In genomic region chr2:71700880-71701397, GRCh38 we compare ENCODE assay signal across 11 cellular contexts.
A peak's percentile ranks its signal among the peaks of the same experiment; 100 is the strongest.
DNase-seq lines count a peak whose midpoint lies in the region; ATAC-seq and TF ChIP-seq lines count a peak whose summit lies in the region.
"Had no signal": no experiment of that assay in that cellular context is flagged by ENCODE, and none has a peak within 500 bp of the region (broad histone marks: within the 10 kb centered on the region; RNA-seq: fewer than 3 reads in every experiment).

No MANE protein-coding gene starts in this region.

- H3K27me3 ChIP-seq in adrenal gland, result no peaks in the 10 kb centered on the region
- H3K27me3 ChIP-seq in neuronal stem cell (ENCODE audit: control insufficient read depth in 3 of 3, insufficient read depth in 3 of 3, low read depth in 1 of 3, low read length in 3 of 3), result no peaks in the 10 kb centered on the region

- no peak overlapping the region for H2BK5ac ChIP-seq in neuronal stem cell (ENCODE audit: low read length)

- H2BK120ac ChIP-seq in neuronal stem cell (ENCODE audit: low read depth, low read length), result peak overlapping the region; percentile 7

- no peak overlapping the region for H3K14ac ChIP-seq in neuronal stem cell (ENCODE audit: low read length)

- no peak overlapping the region for H4K91ac ChIP-seq in neuronal stem cell (ENCODE audit: low read depth, low read length, poor library complexity)

- no peak overlapping the region for H3K23ac ChIP-seq in neuronal stem cell (ENCODE audit: low read depth, low read length, poor library complexity)

- H3K9ac ChIP-seq in neuronal stem cell (ENCODE audit: low read depth, low read length, poor library complexity), result no peak overlapping the region

- intact Hi-C loops in adrenal gland (cut with DNase I) (no loop called here), Right ventricle myocardium superior (cut with DNase I) (loop anchor here (10.0 kb wide), 1 partner anchor 94 kb away; no protein-coding TSS in a partner anchor)

- peak overlapping the region; percentile 13 for H3K4me2 ChIP-seq in neuronal stem cell (ENCODE audit: insufficient read depth, low read length, poor library complexity, severe bottlenecking)

- H3K4ac ChIP-seq in neuronal stem cell (ENCODE audit: low read length), result no peak overlapping the region

- 70 to 92% (median 78%) methylated on average over 4 to 13 of the region's 13 CpGs for WGBS in adrenal gland, 4 donors
- whole genome bisulfite sequencing in neuronal stem cell (ENCODE audit: extremely low coverage in 2 of 2, insufficient read length in 2 of 2, insufficient replicate concordance in 1 of 2), 2 donors, result no CpG with 5 or more reads among the region's 13 CpGs

- H2BK15ac ChIP-seq in neuronal stem cell (ENCODE audit: low read length), result peak overlapping the region; percentile 30

- H3K27ac ChIP-seq in adrenal gland (peak overlapping the region in 1 of 5 donors; percentile 61), neuronal stem cell (replicated peaks; ENCODE audit: low read length) (peak overlapping the region; percentile 54)

- no peak for TF ChIP-seq CTCF in adrenal gland (IDR thresholded peaks at IDR 0.05)

- H2AFZ ChIP-seq in neuronal stem cell (ENCODE audit: low read length), result peak overlapping the region; percentile 73

- no peaks in the 10 kb centered on the region for H3K79me1 ChIP-seq in neuronal stem cell (ENCODE audit: low read depth, low read length)

- ATAC-seq in Right ventricle myocardium superior (ENCODE audit: poor library complexity) (peak; percentile 91), GM18907 (IDR thresholded peaks at IDR 0.05; ENCODE audit: unreplicated experiment) (no peak), HG03039 (IDR thresholded peaks at IDR 0.05; ENCODE audit: unreplicated experiment) (no peak)

- no peak overlapping the region for H2BK12ac ChIP-seq in neuronal stem cell (ENCODE audit: low read length)

- no peaks in the 10 kb centered on the region for H3K4me1 ChIP-seq in adrenal gland (replicated peaks in 1 of 2)
- peaks cover 10 to 27% of the 10 kb centered on the region in 2 donors for H3K4me1 ChIP-seq in neuronal stem cell (ENCODE audit: control insufficient read depth in 2 of 2, insufficient read depth in 1 of 2, low read depth in 1 of 2, low read length in 2 of 2)

- no peak overlapping the region for H4K8ac ChIP-seq in neuronal stem cell (ENCODE audit: low read depth, low read length)

- no peaks in the 10 kb centered on the region for H3K36me3 ChIP-seq in adrenal gland (replicated peaks in 1 of 2)
- H3K36me3 ChIP-seq in neuronal stem cell (replicated peaks in 1 of 2; ENCODE audit: control insufficient read depth in 2 of 2, insufficient read depth in 2 of 2, low read length in 2 of 2), result no peaks in the 10 kb centered on the region

- peak overlapping the region; percentile 72 for H2AK5ac ChIP-seq in neuronal stem cell (ENCODE audit: low read depth, low read length)

- H3K9me3 ChIP-seq in adrenal gland (replicated peaks in 1 of 3) (no peaks in the 10 kb centered on the region), neuronal stem cell (replicated peaks in 1 of 2; ENCODE audit: control insufficient read depth in 2 of 2, insufficient read depth in 1 of 2, low read depth in 1 of 2, low read length in 2 of 2) (no peaks in the 10 kb centered on the region)

- DNase-seq in adrenal gland, result peak in 5 of 7 donors; percentile 31 to 66 (median 32)
- DNase-seq in Right ventricle myocardium superior, result peak; percentile 90
- peak; percentile 18 for DNase-seq in neuronal stem cell (ENCODE audit: low spot score)
- peak; percentile 53 for DNase-seq in ureter (ENCODE audit: low spot score)
- DNase-seq in activated CD4-positive, alpha-beta T cell treated with anti-CD3 and anti-CD28 coated beads for 4 hours, result no peak
- DNase-seq: activated CD4-positive, alpha-beta memory T cell treated with anti-CD3 and anti-CD28 coated beads for 36 hours; amniotic stem cell; foreskin fibroblast; MV-4-11 had no signal

- peak overlapping the region; percentile 55 for H3K18ac ChIP-seq in neuronal stem cell (ENCODE audit: low read length)

- no peak for TF ChIP-seq POLR2A in adrenal gland (IDR thresholded peaks at IDR 0.05)

- H3K4me3 ChIP-seq in adrenal gland (no peak overlapping the region), neuronal stem cell (ENCODE audit: low read length in 2 of 2) (no peak overlapping the region)

Comparison
In these comparisons a context has a peak if more than half of its experiments do, and no peak if none do; other contexts are left out.
1. DNase-seq: peak in adrenal gland (5 of 7), Right ventricle myocardium superior (single experiment), neuronal stem cell (single experiment) and ureter (single experiment); none in activated CD4-positive, alpha-beta T cell treated with anti-CD3 and anti-CD28 coated beads for 4 hours (0 of 2).